In the genomic region with DNA sequence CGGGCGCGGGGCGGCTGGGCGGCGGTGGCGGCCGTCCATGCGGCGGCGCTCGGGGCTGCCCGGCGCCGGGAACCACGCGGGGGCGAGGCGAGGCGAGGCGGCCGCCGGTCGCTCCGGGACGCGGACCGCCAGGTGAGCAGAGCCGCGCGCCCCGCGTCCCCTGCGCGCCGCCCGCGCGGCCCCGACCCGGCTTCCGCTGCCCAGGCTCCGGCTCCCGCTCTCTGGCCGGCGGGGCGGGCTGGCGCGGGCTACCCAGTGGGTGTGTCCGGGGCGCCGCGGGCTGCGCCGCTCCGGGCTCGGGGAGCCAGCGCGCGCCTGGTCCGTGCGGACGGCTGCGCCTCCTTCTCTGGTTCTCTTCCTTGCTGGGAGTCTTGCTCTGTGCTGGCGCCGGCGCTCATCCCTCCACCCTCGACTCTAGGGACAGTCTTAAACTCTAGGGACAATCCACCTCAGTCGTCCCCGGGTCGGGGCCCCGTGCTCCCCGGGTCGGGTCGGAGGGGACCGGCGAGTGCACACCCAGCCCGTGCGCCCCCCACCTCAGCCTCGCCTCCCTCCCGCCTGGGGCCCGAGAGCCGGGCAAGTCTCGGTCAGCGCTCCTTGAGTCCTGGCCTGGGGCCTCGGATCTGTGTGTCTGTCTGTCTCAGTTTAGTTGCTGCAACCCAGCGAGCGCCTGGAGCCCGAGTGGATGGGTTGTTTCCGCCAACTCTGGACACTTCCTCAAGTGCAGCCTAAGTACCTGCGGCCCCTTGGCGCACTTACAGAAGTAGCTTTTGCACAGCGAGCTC, we compare ENCODE assay signal across 8 cellular contexts. TPM values are rescaled to one million over a fixed set of nuclear protein-coding genes. Genes with fewer than 3 reads are reported as not detected.
DNase-seq lines count a peak whose midpoint lies in the region; ATAC-seq and TF ChIP-seq lines count a peak whose summit lies in the region.

No MANE protein-coding gene starts in this region.

- 1% methylated on average over 52 to 93 of the region's 93 CpGs for WGBS in lung, 2 donors
- 6 to 8% methylated on average over 14 to 23 of the region's 93 CpGs for WGBS in upper lobe of left lung, 2 donors

- H3K27ac Mint-ChIP-seq in activated CD8-positive, alpha-beta memory T cell treated with anti-CD3 and anti-CD28 coated beads, Interleukin-2, amount 10 ng/mL, durations not matched to agents 7 days and 5 days = no peak overlapping the region

- no peaks in the 10 kb centered on the region for H3K36me3 Mint-ChIP-seq in activated CD8-positive, alpha-beta memory T cell treated with anti-CD3 and anti-CD28 coated beads, Interleukin-2, amount 10 ng/mL, durations not matched to agents 7 days and 5 days

- H3K27me3 Mint-ChIP-seq in activated CD8-positive, alpha-beta memory T cell treated with anti-CD3 and anti-CD28 coated beads, Interleukin-2, amount 10 ng/mL, durations not matched to agents 7 days and 5 days = peaks cover 50% of the 10 kb centered on the region

- H3K4me3 Mint-ChIP-seq in activated CD8-positive, alpha-beta memory T cell treated with anti-CD3 and anti-CD28 coated beads, Interleukin-2, amount 10 ng/mL, durations not matched to agents 7 days and 5 days = peak overlapping the region; percentile 45

- intact Hi-C loops in Panc1 (cut with micrococcal nuclease; ENCODE audit: unreplicated experiment) = loop anchor here (5.0 to 10.0 kb wide), 2 partner anchors 179 to 327 kb away; no protein-coding TSS in a partner anchor

- peaks cover 69% of the 10 kb centered on the region for H3K4me1 ChIP-seq in Panc1 (ENCODE audit: control insufficient read depth, insufficient read depth, low read length)
- peaks cover 0 to 9% of the 10 kb centered on the region in 2 donors for H3K4me1 ChIP-seq in lung (ENCODE audit: control insufficient read depth in 2 of 2, insufficient read depth in 2 of 2, low read length in 2 of 2)
- H3K4me1 ChIP-seq in upper lobe of left lung = peaks cover 7 to 27% (median 8%) of the 10 kb centered on the region in 4 donors

- no peak for DNase-seq in activated CD8-positive, alpha-beta memory T cell treated with anti-CD3 and anti-CD28 coated beads, Interleukin-2, amount 10 ng/mL, durations not matched to agents 7 days and 5 days
- DNase-seq in activated CD8-positive, alpha-beta memory T cell treated with anti-CD3 and anti-CD28 coated beads for 24 hours = no peak
- DNase-seq in Panc1 (ENCODE audit: low read depth, low spot score) = no peak
- peak; percentile 65 for DNase-seq in dermis blood vessel endothelial cell
- peak; percentile 73 for DNase-seq in lung (ENCODE audit: low spot score)
- DNase-seq in upper lobe of left lung = peak; percentile 73 to 91
- DNase-seq in GM19240 (ENCODE audit: insufficient read length, low spot score) = no peak

- no TSS peak for BruUV-seq in Panc1 (replicated peaks; lab: Mats Ljungman, UMichigan)

- H3K27me3 ChIP-seq in Panc1 (ENCODE audit: control insufficient read depth, insufficient read depth, low read length) (no peaks in the 10 kb centered on the region), lung (ENCODE audit: control insufficient read depth, insufficient read depth) (no peaks in the 10 kb centered on the region), upper lobe of left lung (no peaks in the 10 kb centered on the region)

- CTCF ChIA-PET in activated CD8-positive, alpha-beta memory T cell treated with anti-CD3 and anti-CD28 coated beads, Interleukin-2, amount 10 ng/mL, durations not matched to agents 7 days and 5 days (lab: Charles Lee) = no interaction called here
- CTCF ChIA-PET in Panc1 (lab: Charles Lee) = no interaction called here

- H3K9me3 ChIP-seq in Panc1 (ENCODE audit: control insufficient read depth, insufficient read depth, low read depth, low read length) (no peaks in the 10 kb centered on the region), lung (ENCODE audit: control insufficient read depth in 2 of 2, insufficient read depth in 1 of 2, low read length in 1 of 2) (no peaks in the 10 kb centered on the region), upper lobe of left lung (no peaks in the 10 kb centered on the region)

- peak overlapping the region; percentile 72 to 85 for H3K4me3 ChIP-seq in Panc1 (ENCODE audit: low read depth in 2 of 2, low read length in 2 of 2)
- peak overlapping the region; percentile 54 for H3K4me3 ChIP-seq in lung
- H3K4me3 ChIP-seq in upper lobe of left lung = peak overlapping the region; percentile 17 to 73 (median 60)

- peaks cover 5% of the 10 kb centered on the region for H3K4me1 Mint-ChIP-seq in activated CD8-positive, alpha-beta memory T cell treated with anti-CD3 and anti-CD28 coated beads, Interleukin-2, amount 10 ng/mL, durations not matched to agents 7 days and 5 days

- TF ChIP-seq CTCF in Panc1 (IDR thresholded peaks at IDR 0.05) = peak; percentile 76; the same call in 1 of the 2 replicates
- no peak for TF ChIP-seq CTCF in lung (IDR thresholded peaks at IDR 0.05; ENCODE audit: control extremely low read depth, extremely low read depth)
- TF ChIP-seq CTCF in upper lobe of left lung (IDR thresholded peaks at IDR 0.05) = peak in 1 of 6 experiments; percentile 25

- H3K27ac ChIP-seq in Panc1 (ENCODE audit: low read length) (peak overlapping the region; percentile 98), lung (ENCODE audit: low read depth in 1 of 2, low read length in 1 of 2) (peak overlapping the region; percentile 87 to 92), upper lobe of left lung (peak overlapping the region; percentile 59 to 88 (median 78))

- peak in 1 of 4 donors; percentile 61 for TF ChIP-seq POLR2A in upper lobe of left lung (IDR thresholded peaks at IDR 0.05)

- peak; percentile 50 for ATAC-seq in activated CD8-positive, alpha-beta memory T cell treated with anti-CD3 and anti-CD28 coated beads, Interleukin-2, amount 10 ng/mL, durations not matched to agents 7 days and 5 days
- ATAC-seq in HG02870 (IDR thresholded peaks at IDR 0.05; ENCODE audit: unreplicated experiment) (peak; percentile 38), Panc1 (peak; percentile 75), lung (ENCODE audit: insufficient read depth, low FRiP score) (no peak), upper lobe of left lung (ENCODE audit: low FRiP score in 2 of 2) (peak; percentile 30 to 70)

- H3K9me3 Mint-ChIP-seq in activated CD8-positive, alpha-beta memory T cell treated with anti-CD3 and anti-CD28 coated beads, Interleukin-2, amount 10 ng/mL, durations not matched to agents 7 days and 5 days (ENCODE audit: low read depth) = no peaks in the 10 kb centered on the region

- TF ChIP-seq EP300 in upper lobe of left lung (IDR thresholded peaks at IDR 0.05) = no peak

- H3K36me3 ChIP-seq in Panc1 (ENCODE audit: control insufficient read depth, insufficient read depth, low read length) = no peaks in the 10 kb centered on the region
- H3K36me3 ChIP-seq in lung (ENCODE audit: control insufficient read depth in 2 of 2, insufficient read depth in 2 of 2, low read length in 2 of 2) = no peaks in the 10 kb centered on the region
- no peaks in the 10 kb centered on the region for H3K36me3 ChIP-seq in upper lobe of left lung

- POLR2A ChIA-PET in Panc1 (lab: Charles Lee) = interaction anchor here (0.6 kb wide), 1 partner anchor 135 kb away, joined by 3 read pairs; no protein-coding TSS in a partner anchor

- in situ Hi-C loops in Panc1 (cut with HindIII; ENCODE audit: low pct_unique_long_range_greater_than_20kb, low sequenced_read_pairs) = no loop called here

RNA-seq across cellular contexts. Expression of a gene that starts 0.5 kb away (rescaled TPM):
- not detected for total RNA-seq in activated CD8-positive, alpha-beta memory T cell treated with anti-CD3 and anti-CD28 coated beads, Interleukin-2, amount 10 ng/mL, durations not matched to agents 7 days and 5 days
- total RNA-seq in Panc1 (2021; ENCODE audit: unreplicated experiment) (65.4 TPM), dermis blood vessel endothelial cell (34.2 and 38.4 TPM in 2 replicates), lung (10 to 100 TPM; 28.8 to 42.4 TPM), upper lobe of left lung (10 to 100 TPM; 16.8 to 39.7 (median 21.7) TPM)
- 51.1 TPM for polyA plus RNA-seq in Panc1 (2012; ENCODE audit: insufficient read length)
- polyA plus RNA-seq in lung = 1 to 10 TPM; 6.0 to 8.2 TPM

Comparison
In these comparisons a context has a peak if more than half of its experiments do, and no peak if none do; other contexts are left out.
1. DNase-seq: peak in dermis blood vessel endothelial cell (single experiment), lung (single experiment) and upper lobe of left lung (2 of 2); none in activated CD8-positive, alpha-beta memory T cell treated with anti-CD3 and anti-CD28 coated beads, Interleukin-2, amount 10 ng/mL, durations not matched to agents 7 days and 5 days (single experiment), activated CD8-positive, alpha-beta memory T cell treated with anti-CD3 and anti-CD28 coated beads for 24 hours (single experiment), Panc1 (single experiment) and GM19240 (single experiment).
2. RNA of a gene that starts 0.5 kb away (total RNA-seq): 65.4 TPM in Panc1 (single experiment), 28.8 to 42.4 TPM in lung, 34.2 to 38.4 TPM in dermis blood vessel endothelial cell and 16.8 to 39.7 TPM in upper lobe of left lung; not detected in activated CD8-positive, alpha-beta memory T cell treated with anti-CD3 and anti-CD28 coated beads, Interleukin-2, amount 10 ng/mL, durations not matched to agents 7 days and 5 days; every median in the first group is over 10 times any median in the second.
3. Peak in every context shown above with its lines, with median percentiles within 50 percentile points of each other: H3K27ac ChIP-seq and H3K4me3 ChIP-seq.